In the genomic region with DNA sequence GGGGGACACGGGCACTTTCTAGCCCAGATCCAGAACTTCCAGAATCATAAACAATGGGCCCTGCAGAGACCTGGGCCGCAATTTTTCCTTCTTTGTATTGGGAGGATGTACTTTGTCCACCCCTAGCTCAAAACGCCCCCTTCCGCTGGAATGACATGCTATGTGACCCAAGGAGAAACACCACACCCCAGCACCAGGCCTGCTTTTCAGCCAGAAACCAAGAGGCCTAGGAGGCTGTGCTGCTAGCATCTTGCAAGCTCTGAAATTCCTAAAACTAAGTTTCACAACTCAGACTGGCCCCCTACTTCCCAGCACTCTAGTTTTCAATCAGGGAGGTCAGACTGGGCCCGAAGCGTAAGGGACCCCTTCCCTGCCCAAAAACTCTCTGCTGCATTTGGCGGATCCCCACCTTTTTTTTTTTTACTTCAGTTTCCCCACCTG, we compare ENCODE assay signal across 8 cellular contexts. TPM values are rescaled to one million over a fixed set of nuclear protein-coding genes. Genes with fewer than 3 reads are reported as not detected.
DNase-seq lines count a peak whose midpoint lies in the region; ATAC-seq and TF ChIP-seq lines count a peak whose summit lies in the region.

No MANE protein-coding gene starts in this region.

- intact Hi-C loops in right lobe of liver (cut with DNase I), result loop anchor here (5.0 kb wide), 2 partner anchors 35 to 45 kb away; no protein-coding TSS in a partner anchor

- no peaks in the 10 kb centered on the region for H3K9me3 ChIP-seq in right lobe of liver

- ATAC-seq in HG03025 (IDR thresholded peaks at IDR 0.05; ENCODE audit: low FRiP score, unreplicated experiment) (peak; percentile 3), right lobe of liver (peak in 1 of 4 donors; percentile 24), GM19463 (IDR thresholded peaks at IDR 0.05; ENCODE audit: unreplicated experiment) (no peak)

- peaks cover 3 to 58% (median 24%) of the 10 kb centered on the region in 4 donors for H3K4me1 ChIP-seq in right lobe of liver

- no peak for TF ChIP-seq POLR2A in right lobe of liver (IDR thresholded peaks at IDR 0.05)

- DNase-seq in DMS79 treated with DMSO at 0.1 percent for 48 hours (lab: John Stamatoyannopoulos, UW), result peak; percentile 29
- peak; percentile 77 for DNase-seq in RPMI7951 (ENCODE audit: low read depth)
- DNase-seq in right lobe of liver, result peak in 2 of 3 donors; percentile 59 to 65
- DNase-seq in substantia nigra (lab: John Stamatoyannopoulos, UW), result peak in 3 of 49 donors; percentile 13 to 24 (median 14)
- no peak for DNase-seq in NCI-H446 treated with DMSO at 0.1 percent for 48 hours (lab: John Stamatoyannopoulos, UW)

- 0% methylated on average over 4 of the region's 7 CpGs for WGBS in right lobe of liver (ENCODE audit: insufficient coverage, low coverage, low lambda C conversion rate, missing lambda C conversion rate)

- peak in 2 of 4 donors; percentile 16 to 23 for TF ChIP-seq CTCF in right lobe of liver (IDR thresholded peaks at IDR 0.05)

- H3K27me3 ChIP-seq in right lobe of liver, result no peaks in the 10 kb centered on the region

- H3K27ac ChIP-seq in cingulate gyrus (ENCODE audit: low read depth, low read length), result peak overlapping the region; percentile 78
- H3K27ac ChIP-seq in right lobe of liver, result peak overlapping the region; percentile 79 to 89 (median 82)
- H3K27ac ChIP-seq in substantia nigra (ENCODE audit: low read depth, low read length, poor library complexity, severe bottlenecking), result peak overlapping the region; percentile 91

- H3K36me3 ChIP-seq in right lobe of liver, result no peaks in the 10 kb centered on the region

- peak overlapping the region; percentile 64 to 97 (median 95) for H3K4me3 ChIP-seq in right lobe of liver

RNA-seq across cellular contexts. Expression of gene LSM4, which starts 0.5 kb away (rescaled TPM):
- total RNA-seq in RPMI7951 (2014; rRNA removed; shearing (Covaris generic)), result 385 and 496 TPM in 2 replicates
- total RNA-seq in right lobe of liver, result 100 to 1,000 TPM in 2 of 6 experiments, 10 to 100 TPM in 4; 37.6 to 139 (median 47.3) TPM

RNA-seq across cellular contexts. Expression of gene PGPEP1, which starts 18.1 kb away (rescaled TPM):
- total RNA-seq in RPMI7951 (2014; rRNA removed; shearing (Covaris generic)), result 10.7 and 11.9 TPM in 2 replicates
- 10 to 100 TPM; 33.0 to 55.5 (median 40.7) TPM for total RNA-seq in right lobe of liver

RNA-seq across cellular contexts. Expression of gene JUND, which starts 40.9 kb away (rescaled TPM):
- 22.0 and 60.8 TPM in 2 replicates for total RNA-seq in RPMI7951 (2014; rRNA removed; shearing (Covaris generic))
- total RNA-seq in right lobe of liver, result 100 to 1,000 TPM in 4 of 6 experiments, 10 to 100 TPM in 2; 29.3 to 188 (median 134) TPM

RNA-seq across cellular contexts. Expression of gene IQCN, which starts 48.1 kb away (rescaled TPM):
- total RNA-seq in RPMI7951 (2014; rRNA removed; shearing (Covaris generic)), result 0.29 and 0.36 TPM in 2 replicates
- total RNA-seq in right lobe of liver, result 1 to 10 TPM in 5 of 6 experiments, under 1 TPM in 1; 0.82 to 5.3 (median 2.5) TPM
